ENCODE assay signal across 15 cellular contexts in genomic region chr5:73764586-73764985, GRCh38.
DNase-seq lines count a peak whose midpoint lies in the region; ATAC-seq and TF ChIP-seq lines count a peak whose summit lies in the region.
"Had no signal": no experiment of that assay in that cellular context is flagged by ENCODE, and none has a peak within 500 bp of the region (broad histone marks: within the 10 kb centered on the region; RNA-seq: fewer than 3 reads in every experiment).

No MANE protein-coding gene starts in this region.

- H3K9me3 Mint-ChIP-seq in Caco-2 (ENCODE audit: unreplicated experiment): peaks cover 12% of the 10 kb centered on the region
- H3K9me3 Mint-ChIP-seq in natural killer cell: peaks cover 0 to 3% of the 10 kb centered on the region in 2 donors

- H3K9ac ChIP-seq in mammary epithelial cell (ENCODE audit: insufficient read depth, low read length): no peak overlapping the region

- BruUV-seq in Caco-2 (replicated peaks; lab: Mats Ljungman, UMichigan) (no TSS peak), mammary epithelial cell (replicated peaks; lab: Mats Ljungman, UMichigan) (no TSS peak)

- CTCF ChIA-PET in Caco-2 (lab: Charles Lee) (no interaction called here), mammary epithelial cell (lab: Charles Lee; ENCODE audit: low non-redundant PET) (no interaction called here)

- peak overlapping the region; percentile 43 for H3K27ac ChIP-seq in mammary epithelial cell (ENCODE audit: insufficient read depth, low read depth, low read length)
- peak overlapping the region in 1 of 3 donors; percentile 26 for H3K27ac ChIP-seq in right lobe of liver
- H3K27ac ChIP-seq: adrenal gland had no signal

- H3K27ac Mint-ChIP-seq in Caco-2 (ENCODE audit: unreplicated experiment) (peak overlapping the region; percentile 5), natural killer cell (no peak overlapping the region)
- H3K27ac Mint-ChIP-seq: CD4-positive, alpha-beta memory T cell had no signal

- H3K27me3 Mint-ChIP-seq in Caco-2 (ENCODE audit: insufficient read depth, unreplicated experiment) (no peaks in the 10 kb centered on the region), natural killer cell (ENCODE audit: low read depth in 2 of 2) (no peaks in the 10 kb centered on the region)
- H3K27me3 Mint-ChIP-seq: CD4-positive, alpha-beta memory T cell had no signal

- H3K4me1 Mint-ChIP-seq in Caco-2 (ENCODE audit: low read depth, unreplicated experiment): no peaks in the 10 kb centered on the region
- H3K4me1 Mint-ChIP-seq in natural killer cell: no peaks in the 10 kb centered on the region
- H3K4me1 Mint-ChIP-seq: CD4-positive, alpha-beta memory T cell had no signal

- H3K79me2 ChIP-seq in mammary epithelial cell (ENCODE audit: insufficient read depth, low read length): peaks cover 72% of the 10 kb centered on the region

- TF ChIP-seq CTCF in Caco-2 (IDR thresholded peaks at IDR 0.05; ENCODE audit: insufficient read depth in 1 of 2, low read depth in 1 of 2, low read length in 1 of 2, severe bottlenecking in 1 of 2, unreplicated experiment in 1 of 2): no peak
- no peak for TF ChIP-seq CTCF in mammary epithelial cell (conservative IDR thresholded peaks at IDR 0.05 in 1 of 2, IDR thresholded peaks at IDR 0.05 in 1 of 2; ENCODE audit: extremely low read depth in 1 of 2, insufficient read depth in 1 of 2, low read depth in 1 of 2, low read length in 2 of 2)
- no peak for TF ChIP-seq CTCF in right lobe of liver (IDR thresholded peaks at IDR 0.05)
- TF ChIP-seq CTCF in natural killer cell (IDR thresholded peaks at IDR 0.05): no peak

- 68% methylated on average over 2 of the region's 2 CpGs for WGBS in mammary epithelial cell (ENCODE audit: low coverage, missing lambda C conversion rate)
- 75% methylated on average over 2 of the region's 2 CpGs for WGBS in right lobe of liver (ENCODE audit: insufficient coverage, low coverage, low lambda C conversion rate, missing lambda C conversion rate)

- no peak for TF ChIP-seq POLR2A in right lobe of liver (IDR thresholded peaks at IDR 0.05)

- H3K27me3 ChIP-seq in Caco-2 (replicated peaks; ENCODE audit: control insufficient read depth, insufficient read depth, low read length) (no peaks in the 10 kb centered on the region), mammary epithelial cell (ENCODE audit: insufficient read depth, low read length) (no peaks in the 10 kb centered on the region), right lobe of liver (no peaks in the 10 kb centered on the region)
- H3K27me3 ChIP-seq: adrenal gland had no signal

- in situ Hi-C loops in mammary epithelial cell (cut with MboI; ENCODE audit: low sequenced_read_pairs in 2 of 2): no loop called here

- H2AFZ ChIP-seq in mammary epithelial cell (ENCODE audit: low read depth, low read length): no peak overlapping the region

- POLR2A ChIA-PET in Caco-2 (lab: Charles Lee): no interaction called here

- no peaks in the 10 kb centered on the region for H3K4me1 ChIP-seq in Caco-2
- H3K4me1 ChIP-seq in mammary epithelial cell (ENCODE audit: insufficient read depth, low read length): peaks cover 23% of the 10 kb centered on the region
- peaks cover 0 to 23% (median 3%) of the 10 kb centered on the region in 4 donors for H3K4me1 ChIP-seq in right lobe of liver

- dilution Hi-C loops in mammary epithelial cell (cut with HindIII; ENCODE audit: low sequenced_read_pairs): no loop called here

- H3K4me3 Mint-ChIP-seq in Caco-2 (ENCODE audit: unreplicated experiment): no peak overlapping the region
- no peak overlapping the region for H3K4me3 Mint-ChIP-seq in natural killer cell
- H3K4me3 Mint-ChIP-seq: CD4-positive, alpha-beta memory T cell had no signal

- H3K4me2 ChIP-seq in mammary epithelial cell (ENCODE audit: insufficient read depth, low read depth, low read length): peak overlapping the region; percentile 32

- no peaks in the 10 kb centered on the region for H3K36me3 ChIP-seq in Caco-2 (ENCODE audit: control insufficient read depth, insufficient read depth, low read length)
- peaks cover 5% of the 10 kb centered on the region for H3K36me3 ChIP-seq in mammary epithelial cell (ENCODE audit: insufficient read depth, low read length)
- no peaks in the 10 kb centered on the region for H3K36me3 ChIP-seq in right lobe of liver
- H3K36me3 ChIP-seq: adrenal gland had no signal

- H3K9me3 ChIP-seq in Caco-2 (no peaks in the 10 kb centered on the region; the same call in 1 of the 2 replicates), mammary epithelial cell (replicated peaks; ENCODE audit: insufficient read depth, low read length) (peaks cover 7% of the 10 kb centered on the region), right lobe of liver (no peaks in the 10 kb centered on the region)
- H3K9me3 ChIP-seq: adrenal gland had no signal

- no peak overlapping the region for H3K4me3 ChIP-seq in Caco-2 (ENCODE audit: low read depth, low read length)
- no peak overlapping the region for H3K4me3 ChIP-seq in mammary epithelial cell (replicated peaks in 1 of 3; ENCODE audit: insufficient read depth in 1 of 3, low read depth in 2 of 3, low read length in 3 of 3)
- no peak overlapping the region for H3K4me3 ChIP-seq in right lobe of liver
- H3K4me3 ChIP-seq: adrenal gland had no signal

- H3K36me3 Mint-ChIP-seq in Caco-2 (ENCODE audit: insufficient read depth, unreplicated experiment) (no peaks in the 10 kb centered on the region), natural killer cell (no peaks in the 10 kb centered on the region)
- H3K36me3 Mint-ChIP-seq: CD4-positive, alpha-beta memory T cell had no signal

- ATAC-seq in right lobe of liver: peak in 3 of 4 donors; percentile 29 to 67 (median 37)
- ATAC-seq in HG02623 (IDR thresholded peaks at IDR 0.05; ENCODE audit: unreplicated experiment): no peak
- no peak for ATAC-seq in GM18517 (IDR thresholded peaks at IDR 0.05; ENCODE audit: unreplicated experiment)
- no peak for ATAC-seq in natural killer cell

- DNase-seq in Caco-2 (no peak), M059J (ENCODE audit: low read depth) (peak; percentile 94), mammary epithelial cell (peak; percentile 68), right lobe of liver (no peak), glomerular visceral epithelial cell (ENCODE audit: extremely low spot score) (no peak), natural killer cell (no peak)
- DNase-seq: activated CD4-positive, CD25-positive, alpha-beta regulatory T cell; activated T-cell treated with anti-CD3 and anti-CD28 coated beads for 4 hours; adrenal gland; CD4-positive, alpha-beta memory T cell; effector CD4-positive, alpha-beta T cell; NCI-H510A treated with DMSO at 0.1 percent for 48 hours; SHP77 treated with DMSO at 0.1 percent for 48 hours had no signal

- intact Hi-C loops in Caco-2 (cut with micrococcal nuclease; ENCODE audit: unreplicated experiment): no loop called here
- intact Hi-C loops in mammary epithelial cell (cut with micrococcal nuclease): no loop called here
- intact Hi-C loops in right lobe of liver (cut with DNase I): no loop called here
- intact Hi-C loops in natural killer cell (cut with micrococcal nuclease): no loop called here

- no peaks in the 10 kb centered on the region for H4K20me1 ChIP-seq in mammary epithelial cell (ENCODE audit: insufficient read depth, low read length)

Comparison
In these comparisons a context has a peak if more than half of its experiments do, and no peak if none do; other contexts are left out.
1. DNase-seq: peak in M059J (single experiment) and mammary epithelial cell (single experiment); none in Caco-2 (0 of 2), right lobe of liver (0 of 3), glomerular visceral epithelial cell (single experiment) and natural killer cell (single experiment).
2. ATAC-seq: peak in right lobe of liver (3 of 4); none in HG02623 (single experiment), GM18517 (single experiment) and natural killer cell (0 of 3).